Comparison of ENCODE assay signal across 15 cellular contexts in genomic region chr21:42782723-42783247, GRCh38.
A peak's percentile ranks its signal among the peaks of the same experiment; 100 is the strongest.
DNase-seq lines count a peak whose midpoint lies in the region; ATAC-seq and TF ChIP-seq lines count a peak whose summit lies in the region.
"Had no signal": no experiment of that assay in that cellular context is flagged by ENCODE, and none has a peak within 500 bp of the region (broad histone marks: within the 10 kb centered on the region; RNA-seq: fewer than 3 reads in every experiment).

No MANE protein-coding gene starts in this region.

- no peak overlapping the region for H3K4me3 ChIP-seq in CD4-positive, CD25-positive, alpha-beta regulatory T cell (ENCODE audit: low read depth, low read length)
- H3K4me3 ChIP-seq in GM23338 (no peak overlapping the region), neural progenitor cell (no peak overlapping the region), hepatocyte (no peak overlapping the region)
- H3K4me3 ChIP-seq: cardiac muscle cell, GM23248, K562 had no signal

- H3K4me1 Mint-ChIP-seq in CD4-positive, CD25-positive, alpha-beta regulatory T cell: peaks cover 5 to 65% (median 22%) of the 10 kb centered on the region in 4 donors
- H3K4me1 Mint-ChIP-seq in GM23338 (peaks cover 54% of the 10 kb centered on the region), neural progenitor cell (peaks cover 48% of the 10 kb centered on the region)
- peaks cover 32% of the 10 kb centered on the region for H3K4me1 Mint-ChIP-seq in activated naive CD8-positive, alpha-beta T cell treated with anti-CD3 and anti-CD28 coated beads, Interleukin-2, amount 50 U/mL, for 24 hours

- no peak for ATAC-seq in CD4-positive, CD25-positive, alpha-beta regulatory T cell (ENCODE audit: low read depth in 2 of 2)
- no peak for ATAC-seq in GM23338
- ATAC-seq in activated naive CD8-positive, alpha-beta T cell treated with anti-CD3 and anti-CD28 coated beads, Interleukin-2, amount 50 U/mL, for 24 hours: no peak
- ATAC-seq: foreskin keratinocyte had no signal

- no peaks in the 10 kb centered on the region for H3K9me3 ChIP-seq in CD4-positive, CD25-positive, alpha-beta regulatory T cell (ENCODE audit: control insufficient read depth in 2 of 2, low read length in 2 of 2)
- H3K9me3 ChIP-seq in neural progenitor cell (ENCODE audit: low read depth) (no peaks in the 10 kb centered on the region), hepatocyte (ENCODE audit: low read depth) (no peaks in the 10 kb centered on the region)

- H3K27me3 ChIP-seq in CD4-positive, CD25-positive, alpha-beta regulatory T cell (ENCODE audit: control insufficient read depth, insufficient read depth, low read length): no peaks in the 10 kb centered on the region
- H3K27me3 ChIP-seq in GM23338 (ENCODE audit: insufficient read depth) (peaks cover 25% of the 10 kb centered on the region), neural progenitor cell (peaks cover 43% of the 10 kb centered on the region), hepatocyte (peaks cover 12% of the 10 kb centered on the region)

- no peaks in the 10 kb centered on the region for H4K20me1 ChIP-seq in GM23338 (replicated peaks; ENCODE audit: insufficient read depth)
- H4K20me1 ChIP-seq in neural progenitor cell (ENCODE audit: low read depth): peaks cover 4% of the 10 kb centered on the region
- no peaks in the 10 kb centered on the region for H4K20me1 ChIP-seq in hepatocyte (ENCODE audit: insufficient read depth, poor library complexity, severe bottlenecking)

- H3K27me3 Mint-ChIP-seq in CD4-positive, CD25-positive, alpha-beta regulatory T cell: peaks cover 11% of the 10 kb centered on the region
- H3K27me3 Mint-ChIP-seq in GM23338 (ENCODE audit: insufficient read depth, low read depth, poor library complexity) (peaks cover 45% of the 10 kb centered on the region), neural progenitor cell (ENCODE audit: insufficient read depth, low read depth) (peaks cover 29% of the 10 kb centered on the region)
- H3K27me3 Mint-ChIP-seq in activated naive CD8-positive, alpha-beta T cell treated with anti-CD3 and anti-CD28 coated beads, Interleukin-2, amount 50 U/mL, for 24 hours: peaks cover 2% of the 10 kb centered on the region

- H3K79me2 ChIP-seq in GM23338 (replicated peaks; ENCODE audit: insufficient read depth) (no peaks in the 10 kb centered on the region), neural progenitor cell (ENCODE audit: low read depth) (no peaks in the 10 kb centered on the region), hepatocyte (no peaks in the 10 kb centered on the region)

- H3K4me3 Mint-ChIP-seq in CD4-positive, CD25-positive, alpha-beta regulatory T cell: peak overlapping the region; percentile 21 to 89 (median 82)
- H3K4me3 Mint-ChIP-seq in GM23338: peak overlapping the region; percentile 50; the same call in 1 of the 3 replicates
- H3K4me3 Mint-ChIP-seq in activated naive CD8-positive, alpha-beta T cell treated with anti-CD3 and anti-CD28 coated beads, Interleukin-2, amount 50 U/mL, for 24 hours: no peak overlapping the region
- H3K4me3 Mint-ChIP-seq in neural progenitor cell: no peak overlapping the region

- H3K9me2 ChIP-seq in GM23338 (ENCODE audit: insufficient read depth) (no peaks in the 10 kb centered on the region), hepatocyte (replicated peaks; ENCODE audit: insufficient read depth) (no peaks in the 10 kb centered on the region)

- H2AFZ ChIP-seq in GM23338: no peak overlapping the region
- no peak overlapping the region for H2AFZ ChIP-seq in neural progenitor cell (replicated peaks)
- no peak overlapping the region for H2AFZ ChIP-seq in hepatocyte
- H2AFZ ChIP-seq: GM23248 had no signal

- H3K4me2 ChIP-seq in GM23338: no peak overlapping the region
- H3K4me2 ChIP-seq in neural progenitor cell: no peak overlapping the region
- H3K4me2 ChIP-seq in hepatocyte: no peak overlapping the region

- peaks cover 0 to 4% (median 0%) of the 10 kb centered on the region in 7 donors for H3K9me3 Mint-ChIP-seq in CD4-positive, CD25-positive, alpha-beta regulatory T cell
- peaks cover 7% of the 10 kb centered on the region for H3K9me3 Mint-ChIP-seq in GM23338
- no peaks in the 10 kb centered on the region for H3K9me3 Mint-ChIP-seq in activated naive CD8-positive, alpha-beta T cell treated with anti-CD3 and anti-CD28 coated beads, Interleukin-2, amount 50 U/mL, for 24 hours
- H3K9me3 Mint-ChIP-seq in neural progenitor cell: peaks cover 6% of the 10 kb centered on the region

- peak overlapping the region; percentile 88 for H3K27ac ChIP-seq in CD4-positive, CD25-positive, alpha-beta regulatory T cell (ENCODE audit: insufficient read depth, low read length, poor library complexity, severe bottlenecking)
- H3K27ac ChIP-seq in GM23338 (ENCODE audit: low read depth): no peak overlapping the region
- H3K27ac ChIP-seq in neural progenitor cell: no peak overlapping the region
- no peak overlapping the region for H3K27ac ChIP-seq in hepatocyte
- H3K27ac ChIP-seq: cardiac muscle cell, foreskin keratinocyte, GM23248 had no signal

- WGBS in hepatocyte (ENCODE audit: low lambda C conversion rate, missing lambda C conversion rate): 85% methylated on average over 10 of the region's 10 CpGs

- H3K36me3 Mint-ChIP-seq in CD4-positive, CD25-positive, alpha-beta regulatory T cell: peaks cover 4% of the 10 kb centered on the region
- H3K36me3 Mint-ChIP-seq in GM23338 (ENCODE audit: low read depth) (peaks cover 5% of the 10 kb centered on the region; the same call in 2 of the 3 replicates), neural progenitor cell (peaks cover 2% of the 10 kb centered on the region)
- H3K36me3 Mint-ChIP-seq in activated naive CD8-positive, alpha-beta T cell treated with anti-CD3 and anti-CD28 coated beads, Interleukin-2, amount 50 U/mL, for 24 hours (ENCODE audit: low read depth): no peaks in the 10 kb centered on the region

- H3F3A ChIP-seq in GM23338 (replicated peaks; ENCODE audit: low read depth): peaks cover 18% of the 10 kb centered on the region; the same call in 1 of the 2 replicates
- H3F3A ChIP-seq in neural progenitor cell (ENCODE audit: low read depth): peaks cover 20% of the 10 kb centered on the region

- TF ChIP-seq CTCF in GM23338 (conservative IDR thresholded peaks at IDR 0.05; ENCODE audit: low read depth in 2 of 2) (no peak), neural progenitor cell (IDR thresholded peaks at IDR 0.05) (no peak), hepatocyte (IDR thresholded peaks at IDR 0.05; ENCODE audit: poor library complexity) (no peak)

- peaks cover 40% of the 10 kb centered on the region for H3K4me1 ChIP-seq in CD4-positive, CD25-positive, alpha-beta regulatory T cell (ENCODE audit: control insufficient read depth, insufficient read depth, low read length, poor library complexity, severe bottlenecking)
- H3K4me1 ChIP-seq in GM23338 (ENCODE audit: insufficient read depth): peaks cover 36% of the 10 kb centered on the region
- peaks cover 39% of the 10 kb centered on the region for H3K4me1 ChIP-seq in neural progenitor cell
- H3K4me1 ChIP-seq in hepatocyte (ENCODE audit: insufficient read depth): peaks cover 8% of the 10 kb centered on the region
- H3K4me1 ChIP-seq: foreskin keratinocyte had no signal

- no peaks in the 10 kb centered on the region for H3K36me3 ChIP-seq in CD4-positive, CD25-positive, alpha-beta regulatory T cell (ENCODE audit: control insufficient read depth, insufficient read depth, low read length)
- H3K36me3 ChIP-seq in GM23338 (ENCODE audit: insufficient read depth) (no peaks in the 10 kb centered on the region), neural progenitor cell (no peaks in the 10 kb centered on the region), hepatocyte (replicated peaks; ENCODE audit: insufficient read depth, low read depth) (no peaks in the 10 kb centered on the region)
- H3K36me3 ChIP-seq: cardiac muscle cell had no signal

- no peak overlapping the region for H3K9ac ChIP-seq in neural progenitor cell
- H3K9ac ChIP-seq: GM23248 had no signal

- no peak for DNase-seq in CD4-positive, CD25-positive, alpha-beta regulatory T cell
- DNase-seq in GM23338 (ENCODE audit: low spot score) (no peak), neural progenitor cell (ENCODE audit: low spot score) (peak; percentile 24), retina (no peak), hepatocyte (ENCODE audit: low spot score) (no peak), MV-4-11 (lab: John Stamatoyannopoulos, UW) (no peak)
- DNase-seq in activated naive CD8-positive, alpha-beta T cell treated with anti-CD3 and anti-CD28 coated beads, Interleukin-2, amount 50 U/mL, for 24 hours: no peak
- DNase-seq: activated CD4-positive, alpha-beta T cell treated with anti-CD3 and anti-CD28 coated beads, Interleukin-2, amount 50 U/mL, for 48 hours; activated gamma-delta T cell treated with Interleukin-2 at 50 U/mL for 16 hours; DMS79 treated with DMSO at 0.1 percent for 48 hours; foreskin keratinocyte; GM23248; NCI-H1092 treated with DMSO at 0.1 percent for 48 hours had no signal

- peak overlapping the region; percentile 77 to 99 (median 99) for H3K27ac Mint-ChIP-seq in CD4-positive, CD25-positive, alpha-beta regulatory T cell
- H3K27ac Mint-ChIP-seq in GM23338: no peak overlapping the region
- H3K27ac Mint-ChIP-seq in activated naive CD8-positive, alpha-beta T cell treated with anti-CD3 and anti-CD28 coated beads, Interleukin-2, amount 50 U/mL, for 24 hours: peak overlapping the region; percentile 14
- no peak overlapping the region for H3K27ac Mint-ChIP-seq in neural progenitor cell

Comparison
In these comparisons a context has a peak if more than half of its experiments do, and no peak if none do; other contexts are left out.
1. H3K27ac Mint-ChIP-seq: peak in CD4-positive, CD25-positive, alpha-beta regulatory T cell (3 of 3) and activated naive CD8-positive, alpha-beta T cell treated with anti-CD3 and anti-CD28 coated beads, Interleukin-2, amount 50 U/mL, for 24 hours (single experiment); none in GM23338 (single experiment) and neural progenitor cell (single experiment).
2. H3K4me3 Mint-ChIP-seq: peak in CD4-positive, CD25-positive, alpha-beta regulatory T cell (4 of 4) and GM23338 (single experiment); none in activated naive CD8-positive, alpha-beta T cell treated with anti-CD3 and anti-CD28 coated beads, Interleukin-2, amount 50 U/mL, for 24 hours (single experiment) and neural progenitor cell (single experiment).